ENCODE assay signal across 1 cellular context in the genomic region with DNA sequence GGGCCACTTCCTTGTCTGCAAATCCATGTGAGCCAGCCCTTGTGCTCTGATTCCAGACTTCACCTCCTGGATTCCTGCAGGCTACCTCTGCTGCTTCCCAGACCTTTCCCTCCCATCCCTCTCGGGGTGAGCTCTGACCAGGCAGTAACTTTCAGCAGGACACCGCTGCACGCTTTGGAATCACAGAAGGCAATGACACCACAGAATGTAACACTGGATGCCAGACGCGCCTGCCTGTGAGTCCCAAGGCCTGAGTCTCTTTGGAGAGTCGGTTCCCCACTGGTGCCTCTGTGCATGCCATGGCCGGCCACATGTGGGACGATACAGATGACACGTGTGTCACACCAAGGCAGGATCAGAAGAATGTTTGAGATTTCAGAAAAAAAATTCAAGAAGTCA.
TF ChIP-seq lines count a peak whose summit lies in the region.

No MANE protein-coding gene starts in this region.

TF ChIP-seq in H1, 55 proteins besides CTCF, POLR2A, EP300 and RAD21:
- TF ChIP-seq HDAC6 (IDR thresholded peaks at IDR 0.05; ENCODE audit: low read depth, low read length), result no peak
- no peak for TF ChIP-seq RBBP5 (IDR thresholded peaks at IDR 0.05; ENCODE audit: borderline replicate concordance, low read depth, low read length)
- no peak for TF ChIP-seq JUND (IDR thresholded peaks at IDR 0.05; ENCODE audit: low read length)
- no peak for TF ChIP-seq HDAC2 (IDR thresholded peaks at IDR 0.05; ENCODE audit: borderline replicate concordance in 1 of 2, low read depth in 2 of 2, low read length in 2 of 2)
- no peak for TF ChIP-seq TCF12 (IDR thresholded peaks at IDR 0.05; ENCODE audit: low read depth, low read length)
- no peak for TF ChIP-seq CEBPB (IDR thresholded peaks at IDR 0.05; ENCODE audit: low read depth, low read length)
- TF ChIP-seq RXRA (IDR thresholded peaks at IDR 0.05; ENCODE audit: insufficient read depth, low read depth, low read length), result no peak
- no peak for TF ChIP-seq BRCA1 (IDR thresholded peaks at IDR 0.05; ENCODE audit: low read depth, low read length)
- TF ChIP-seq TAF7 (optimal IDR thresholded peaks at IDR 0.05; ENCODE audit: borderline replicate concordance, low read depth, low read length), result no peak
- TF ChIP-seq SP1 (IDR thresholded peaks at IDR 0.05; ENCODE audit: low read depth, low read length), result no peak
